Comparison of ENCODE assay signal across 1 cellular context in genomic region chr1:42681771-42682483, GRCh38.
A peak's percentile ranks its signal among the peaks of the same experiment; 100 is the strongest.
TF ChIP-seq lines count a peak whose summit lies in the region.

TSS of gene YBX1 (plus strand) at chr1:42682418. CDS start at chr1:42682566, 148 bp downstream.

TF ChIP-seq in HepG2, 621 proteins besides CTCF, POLR2A, EP300 and RAD21 (continued from another document and continues in another):
- TF ChIP-seq SETDB1 (CRISPR knock-in tag; IDR thresholded peaks at IDR 0.05; ENCODE audit: borderline replicate concordance) (no peak), DPF2 (CRISPR knock-in tag; IDR thresholded peaks at IDR 0.05; ENCODE audit: borderline replicate concordance, low read depth) (no peak), STAT6 (CRISPR knock-in tag; IDR thresholded peaks at IDR 0.05; ENCODE audit: borderline replicate concordance) (no peak), ZBTB34 (CRISPR knock-in tag; IDR thresholded peaks at IDR 0.05) (no peak), POLR2AphosphoS5 (IDR thresholded peaks at IDR 0.05; ENCODE audit: low read depth, low read length) (peak; percentile 87), GABPB1 (CRISPR knock-in tag; IDR thresholded peaks at IDR 0.05) (peak; percentile 94), HOXA9 (CRISPR knock-in tag; IDR thresholded peaks at IDR 0.05; ENCODE audit: borderline replicate concordance) (no peak), FOXP4 (CRISPR knock-in tag; IDR thresholded peaks at IDR 0.05) (0 out of 2 replicates have a peak, but pooled peaks have one; percentile 27), SIX4 (CRISPR knock-in tag; IDR thresholded peaks at IDR 0.05) (no peak), ZBTB4 (CRISPR knock-in tag; IDR thresholded peaks at IDR 0.05; ENCODE audit: borderline replicate concordance) (0 out of 2 replicates have a peak, but pooled peaks have one; percentile 60), ZNF646 (CRISPR knock-in tag; IDR thresholded peaks at IDR 0.05) (no peak), TRAFD1 (CRISPR knock-in tag; IDR thresholded peaks at IDR 0.05; ENCODE audit: borderline replicate concordance) (no peak), NKX3-1 (CRISPR knock-in tag; IDR thresholded peaks at IDR 0.05) (peak; percentile 70; the same call in 1 of the 2 replicates), ZNF225 (CRISPR knock-in tag; IDR thresholded peaks at IDR 0.05) (no peak), TCF12 (IDR thresholded peaks at IDR 0.05) (no peak), TCF12 (CRISPR knock-in tag; IDR thresholded peaks at IDR 0.05) (no peak), THAP11 (CRISPR knock-in tag; IDR thresholded peaks at IDR 0.05) (peak; percentile 86), ZBTB7A (CRISPR knock-in tag; IDR thresholded peaks at IDR 0.05) (no peak), ZFP36L2 (CRISPR knock-in tag; IDR thresholded peaks at IDR 0.05) (no peak), IKZF4 (CRISPR knock-in tag; IDR thresholded peaks at IDR 0.05; ENCODE audit: borderline replicate concordance, low read depth, not compliant biosample characterization) (no peak), ZMAT5 (CRISPR knock-in tag; IDR thresholded peaks at IDR 0.05; ENCODE audit: borderline replicate concordance, low read depth) (no peak), CC2D1A (CRISPR knock-in tag; IDR thresholded peaks at IDR 0.05) (no peak), HMGXB3 (CRISPR knock-in tag; IDR thresholded peaks at IDR 0.05; ENCODE audit: borderline replicate concordance) (peak; percentile 74; the same call in 1 of the 2 replicates), ZSCAN21 (CRISPR knock-in tag; IDR thresholded peaks at IDR 0.05; ENCODE audit: borderline replicate concordance) (0 out of 2 replicates have a peak, but pooled peaks have one; percentile 20), THAP9 (CRISPR knock-in tag; IDR thresholded peaks at IDR 0.05; ENCODE audit: borderline replicate concordance) (peak; percentile 84), MED8 (CRISPR knock-in tag; IDR thresholded peaks at IDR 0.05; ENCODE audit: insufficient replicate concordance) (no peak)
